Comparison of ENCODE assay signal across 8 cellular contexts in the genomic region with DNA sequence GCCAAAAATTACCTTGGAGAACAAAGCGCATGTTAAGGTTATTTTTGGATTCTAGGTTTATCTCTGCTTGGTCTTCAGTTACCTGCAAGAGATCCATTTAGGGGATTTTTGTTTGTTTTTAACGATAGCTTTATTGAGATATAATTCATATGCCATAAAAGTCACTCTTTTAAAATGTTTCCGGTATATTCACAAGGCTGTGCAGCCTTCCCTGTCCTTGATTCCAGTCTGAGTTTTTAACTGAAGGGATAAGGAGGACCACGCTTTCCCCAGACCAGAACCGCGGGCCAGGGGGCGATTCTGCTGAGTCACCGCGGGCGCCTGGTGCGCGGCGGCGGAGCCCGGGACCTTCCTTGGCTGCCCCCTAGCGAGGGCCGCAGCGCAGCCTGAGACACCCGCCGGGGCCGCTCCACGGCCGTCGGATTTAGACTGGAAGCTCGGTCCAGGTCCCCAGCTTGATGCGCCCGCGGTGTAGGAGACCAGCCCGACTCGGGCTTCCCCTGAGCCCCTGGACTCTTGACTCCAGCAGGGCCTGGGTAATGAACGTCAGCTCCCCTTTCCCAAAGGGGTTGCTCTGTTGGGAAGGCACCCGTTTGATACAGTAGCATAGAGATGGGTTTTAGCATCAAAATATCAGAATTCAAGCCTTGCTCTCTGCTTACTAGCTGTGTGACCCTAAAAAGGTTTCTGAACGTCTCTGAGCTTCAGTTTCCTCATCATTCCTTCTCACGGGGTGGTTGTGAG. TPM values are rescaled to one million over a fixed set of nuclear protein-coding genes. Genes with fewer than 3 reads are reported as not detected.
DNase-seq lines count a peak whose midpoint lies in the region; ATAC-seq, FAIRE-seq and TF ChIP-seq lines count a peak whose summit lies in the region.

No MANE protein-coding gene starts in this region.

- TF ChIP-seq CTCF in H1 (IDR thresholded peaks at IDR 0.05; ENCODE audit: control extremely low read depth in 1 of 3, insufficient read depth in 1 of 3, low read depth in 1 of 3, low read length in 3 of 3): peak; percentile 62 to 79 (median 65)

- no peak overlapping the region for H4K8ac ChIP-seq in H1 (ENCODE audit: extremely low read depth, insufficient read depth, low read length)
- H4K8ac ChIP-seq in mesenchymal stem cell (ENCODE audit: low read length): peak overlapping the region; percentile 62

- H3K23ac ChIP-seq in H1 (ENCODE audit: insufficient read length) (no peak overlapping the region), mesenchymal stem cell (ENCODE audit: low read length in 2 of 2) (no peak overlapping the region)

- POLR2A ChIA-PET in H1 (lab: Charles Lee; ENCODE audit: partially characterized antibody): interaction anchor here (0.8 to 1.5 kb wide), 5 partner anchors 12 to 57 kb away, joined by 3 to 5 read pairs (median 3); partner anchors contain the start of gene MAPT

- DNase-seq in GM12891 (ENCODE audit: insufficient read length, low spot score) (peak; percentile 75), NCI-H526 treated with DMSO at 0.1 percent for 48 hours (lab: John Stamatoyannopoulos, UW) (peak; percentile 39), H1 (ENCODE audit: low read depth in 1 of 2, low spot score in 2 of 2) (peak; percentile 39 to 84), mesenchymal stem cell (peak; percentile 76), NCI-H1092 (lab: John Stamatoyannopoulos, UW) (no peak)
- DNase-seq in activated CD8-positive, alpha-beta memory T cell treated with anti-CD3 and anti-CD28 coated beads, Interleukin-2, amount 50 U/mL, for 1 hour (ENCODE audit: extremely low read depth): peak; percentile 2
- peak; percentile 39 for DNase-seq in stimulated activated CD8-positive, alpha-beta memory T cell treated with anti-CD3 and anti-CD28 coated beads, Interleukin-15, amount 100 ng/mL, for 24 hours (ENCODE audit: low read depth)

- no peaks in the 10 kb centered on the region for H4K20me1 ChIP-seq in H1 (replicated peaks in 1 of 2; ENCODE audit: control insufficient read depth in 1 of 2, insufficient read depth in 2 of 2, low read length in 2 of 2)

- no peak overlapping the region for H3K56ac ChIP-seq in H1 (replicated peaks; ENCODE audit: insufficient read length, low read depth, low read length)

- H3K27ac ChIP-seq in H1 (ENCODE audit: low read depth, low read length): no peak overlapping the region
- H3K27ac ChIP-seq in mesenchymal stem cell (ENCODE audit: low read length, poor library complexity, severe bottlenecking): no peak overlapping the region

- H3K9me3 ChIP-seq in H1 (ENCODE audit: insufficient read depth in 2 of 2, low read depth in 1 of 2, low read length in 1 of 2): no peaks in the 10 kb centered on the region
- H3K9me3 ChIP-seq in mesenchymal stem cell (ENCODE audit: control insufficient read depth, low read length): no peaks in the 10 kb centered on the region

- no peak overlapping the region for H3K9ac ChIP-seq in H1 (replicated peaks in 1 of 4; ENCODE audit: extremely low read depth in 1 of 4, low read depth in 3 of 4, low read length in 3 of 4)
- H3K9ac ChIP-seq in mesenchymal stem cell (ENCODE audit: low read length): peak overlapping the region; percentile 70

- H2BK12ac ChIP-seq in H1 (ENCODE audit: low read depth, low read length) (0 out of 2 replicates have a peak overlapping the region, but pooled peaks have one; percentile 1), mesenchymal stem cell (ENCODE audit: low read length in 2 of 2) (no peak overlapping the region)

- no peaks in the 10 kb centered on the region for H3K36me3 ChIP-seq in H1 (ENCODE audit: control insufficient read depth in 2 of 4, insufficient read depth in 4 of 4, low read length in 3 of 4)
- no peaks in the 10 kb centered on the region for H3K36me3 ChIP-seq in mesenchymal stem cell (ENCODE audit: control insufficient read depth in 1 of 2, insufficient read depth in 2 of 2, low read depth in 1 of 2, low read length in 2 of 2)

- H2BK5ac ChIP-seq in H1 (ENCODE audit: low read depth, low read length): no peak overlapping the region
- no peak overlapping the region for H2BK5ac ChIP-seq in mesenchymal stem cell (ENCODE audit: low read depth, low read length, poor library complexity, severe bottlenecking)

- no peak overlapping the region for H3K14ac ChIP-seq in H1 (ENCODE audit: insufficient read length)
- no peak overlapping the region for H3K14ac ChIP-seq in mesenchymal stem cell (ENCODE audit: low read length in 2 of 2)

- 0 out of 2 replicates have a peak overlapping the region, but pooled peaks have one; percentile 48 for H2BK20ac ChIP-seq in H1 (ENCODE audit: low read length)

- H3K79me2 ChIP-seq in H1 (ENCODE audit: control insufficient read depth in 1 of 2, insufficient read depth in 2 of 2, low read length in 2 of 2): no peaks in the 10 kb centered on the region

- H3K4me1 ChIP-seq in H1 (replicated peaks in 1 of 4; ENCODE audit: control insufficient read depth in 3 of 4, insufficient read depth in 4 of 4, low read length in 3 of 4) (peaks cover 0 to 6% (median 2%) of the 10 kb centered on the region in 4 experiments; a peak in 4 of 7 replicates), mesenchymal stem cell (ENCODE audit: control insufficient read depth, insufficient read depth, low read depth, low read length) (peaks cover 3% of the 10 kb centered on the region)

- TF ChIP-seq POLR2A in GM12891 (IDR thresholded peaks at IDR 0.05; ENCODE audit: low read depth, low read length): no peak
- no peak for TF ChIP-seq POLR2A in H1 (IDR thresholded peaks at IDR 0.05; ENCODE audit: control extremely low read depth in 1 of 2, low read depth in 2 of 2, low read length in 2 of 2)

- H3K4me2 ChIP-seq in H1 (ENCODE audit: insufficient read depth in 1 of 2, low read depth in 2 of 2, low read length in 2 of 2) (peak overlapping the region; percentile 7 to 62; a peak in 3 of 4 replicates), mesenchymal stem cell (ENCODE audit: low read length, poor library complexity, severe bottlenecking) (peak overlapping the region; percentile 61)

- H2AK5ac ChIP-seq in H1 (ENCODE audit: low read depth, low read length) (no peak overlapping the region), mesenchymal stem cell (ENCODE audit: low read length, severe bottlenecking) (no peak overlapping the region)

- H3K4ac ChIP-seq in H1 (replicated peaks; ENCODE audit: insufficient read length, low read depth, low read length) (no peak overlapping the region), mesenchymal stem cell (ENCODE audit: low read depth in 1 of 2, low read length in 2 of 2) (no peak overlapping the region)

- peak overlapping the region; percentile 89 for H2BK120ac ChIP-seq in H1 (replicated peaks; ENCODE audit: low read depth, low read length)
- H2BK120ac ChIP-seq in mesenchymal stem cell (ENCODE audit: low read depth, low read length): peak overlapping the region; percentile 80

- peak; percentile 55 to 67 for TF ChIP-seq RAD21 in H1 (IDR thresholded peaks at IDR 0.05 in 1 of 2, conservative IDR thresholded peaks at IDR 0.05 in 1 of 2; ENCODE audit: low read depth in 2 of 2, low read length in 2 of 2)

- H2BK15ac ChIP-seq in H1 (ENCODE audit: low read length): peak overlapping the region; percentile 99; the same call in 1 of the 2 replicates
- peak overlapping the region; percentile 71 for H2BK15ac ChIP-seq in mesenchymal stem cell (ENCODE audit: low read depth, poor library complexity, severe bottlenecking)

- no peak overlapping the region for H4K5ac ChIP-seq in H1 (ENCODE audit: insufficient read length, low read depth, low read length)

- H3K23me2 ChIP-seq in H1 (ENCODE audit: low read depth, low read length): no peaks in the 10 kb centered on the region

- peak overlapping the region in 2 of 4 experiments; percentile 15 to 45; a peak in 3 of 8 replicates for H3K4me3 ChIP-seq in H1 (ENCODE audit: extremely low read depth in 1 of 4, insufficient read depth in 2 of 4, low read depth in 3 of 4, low read length in 4 of 4)
- H3K4me3 ChIP-seq in mesenchymal stem cell (ENCODE audit: insufficient read depth in 1 of 2, low read depth in 1 of 2, low read length in 2 of 2): peak overlapping the region in 1 of 2 experiments; percentile 48

- peaks cover 0 to 12% (median 11%) of the 10 kb centered on the region in 4 experiments; a peak in 6 of 7 replicates for H3K27me3 ChIP-seq in H1 (replicated peaks in 1 of 4; ENCODE audit: control insufficient read depth in 3 of 4, extremely low read depth in 1 of 4, insufficient read depth in 3 of 4, low read length in 3 of 4)
- peaks cover 39 to 43% of the 10 kb centered on the region in 2 experiments for H3K27me3 ChIP-seq in mesenchymal stem cell (ENCODE audit: control insufficient read depth in 1 of 2, insufficient read depth in 1 of 2, low read length in 2 of 2)

- H3K79me1 ChIP-seq in H1 (ENCODE audit: low read depth, low read length): no peaks in the 10 kb centered on the region
- no peaks in the 10 kb centered on the region for H3K79me1 ChIP-seq in mesenchymal stem cell (replicated peaks; ENCODE audit: low read length, poor library complexity, severe bottlenecking)

- ATAC-seq in HG03025 (IDR thresholded peaks at IDR 0.05; ENCODE audit: low FRiP score, unreplicated experiment): no peak

- H4K91ac ChIP-seq in H1 (replicated peaks; ENCODE audit: insufficient read length, low read length): no peak overlapping the region
- no peak overlapping the region for H4K91ac ChIP-seq in mesenchymal stem cell (ENCODE audit: low read length)

- CTCF ChIA-PET in H1 (lab: Charles Lee; ENCODE audit: partially characterized antibody): interaction anchor here (1.1 to 4.3 kb wide), 17 partner anchors 9 to 165 kb away, joined by 3 to 28 read pairs (median 5); partner anchors contain the start of gene CRHR1

- H2AFZ ChIP-seq in H1 (ENCODE audit: low read length) (0 out of 2 replicates have a peak overlapping the region, but pooled peaks have one; percentile 56), mesenchymal stem cell (ENCODE audit: low read depth, low read length) (peak overlapping the region; percentile 36)

- 14% methylated on average over 34 of the region's 34 CpGs; no CpG with 5 or more reads in 1 of the 2 experiments for WGBS in H1 (ENCODE audit: extremely low coverage in 1 of 2, insufficient coverage in 1 of 2, insufficient read length in 1 of 2, insufficient replicate concordance in 2 of 2, low coverage in 1 of 2, low lambda C conversion rate in 2 of 2, missing lambda C conversion rate in 1 of 2), 2 experiments
- 8% methylated on average over 33 of the region's 34 CpGs for WGBS in mesenchymal stem cell

- H3K18ac ChIP-seq in H1 (ENCODE audit: extremely low read depth, low read length) (peak overlapping the region; percentile 87), mesenchymal stem cell (ENCODE audit: low read depth in 1 of 2, low read length in 2 of 2) (peak overlapping the region in 1 of 2 experiments; percentile 81)

- FAIRE-seq in GM12891 (lab: Jason Lieb, UNC): peak; percentile 35
- FAIRE-seq in H1 (lab: Jason Lieb, UNC): peak; percentile 24

- peak in 1 of 2 experiments; percentile 21; a peak in 1 of 3 replicates for TF ChIP-seq EP300 in H1 (IDR thresholded peaks at IDR 0.05; ENCODE audit: borderline replicate concordance in 1 of 2, low read depth in 2 of 2, low read length in 2 of 2)

RNA-seq across cellular contexts. Expression of gene STH, which starts 50.0 kb away (rescaled TPM):
- not detected for polyA plus RNA-seq in GM12891 (2012; ENCODE audit: low read depth, missing spikeins)
- not detected in 2 replicates for total RNA-seq in H1 (2021; fragmentation: NEBNext Ultra II Directional; extraction: Animal tissue kit (Norgen Biotek cat#: 25700))
- polyA plus RNA-seq in H1 (2011; rRNA removed): not detected in 2 replicates
- not detected for polyA plus RNA-seq in H1 (2011; cell fraction: cytosol; rRNA removed)
- polyA plus RNA-seq in H1 (2011; cell fraction: nucleus; rRNA removed): not detected
- not detected in 4 replicates for polyA plus RNA-seq in H1 (2012, experiment 1 of 2)
- not detected for polyA plus RNA-seq in H1 (2012, experiment 2 of 2)
- polyA plus RNA-seq in H1 (2013, experiment 1 of 2): not detected
- not detected for polyA plus RNA-seq in H1 (2013, experiment 2 of 2)
- not detected in 2 replicates for polyA minus RNA-seq in H1 (2011; rRNA and poly(A)+ RNA removed)
- not detected for polyA minus RNA-seq in H1 (2011; cell fraction: cytosol; rRNA and poly(A)+ RNA removed)
- polyA minus RNA-seq in H1 (2011; cell fraction: nucleus; rRNA and poly(A)+ RNA removed): not detected
- polyA plus RNA-seq in mesenchymal stem cell (2013, experiment 1 of 2): not detected
- polyA plus RNA-seq in mesenchymal stem cell (2013, experiment 2 of 2): not detected

RNA-seq across cellular contexts. Expression of gene MAPT, which starts 54.7 kb away (rescaled TPM):
- 0.06 TPM for polyA plus RNA-seq in GM12891 (2012; ENCODE audit: low read depth, missing spikeins)
- 1.7 and 2.4 TPM in 2 replicates for total RNA-seq in H1 (2021; fragmentation: NEBNext Ultra II Directional; extraction: Animal tissue kit (Norgen Biotek cat#: 25700))
- 0.54 and 1.0 TPM in 2 replicates for polyA plus RNA-seq in H1 (2011; rRNA removed)
- 0.57 TPM for polyA plus RNA-seq in H1 (2011; cell fraction: cytosol; rRNA removed)
- polyA plus RNA-seq in H1 (2011; cell fraction: nucleus; rRNA removed): 1.1 TPM
- polyA plus RNA-seq in H1 (2012, experiment 1 of 2): 0.88 to 1.4 TPM (median 1.3 TPM) in 4 replicates
- 0.83 TPM for polyA plus RNA-seq in H1 (2012, experiment 2 of 2)
- polyA plus RNA-seq in H1 (2013, experiment 1 of 2): 0.93 TPM
- polyA plus RNA-seq in H1 (2013, experiment 2 of 2): 0.99 TPM
- polyA minus RNA-seq in H1 (2011; rRNA and poly(A)+ RNA removed): 0.29 and 0.38 TPM in 2 replicates
- 0.22 TPM for polyA minus RNA-seq in H1 (2011; cell fraction: cytosol; rRNA and poly(A)+ RNA removed)
- 0.60 TPM for polyA minus RNA-seq in H1 (2011; cell fraction: nucleus; rRNA and poly(A)+ RNA removed)
- 3.7 TPM for polyA plus RNA-seq in mesenchymal stem cell (2013, experiment 1 of 2)
- polyA plus RNA-seq in mesenchymal stem cell (2013, experiment 2 of 2): 3.1 TPM
